Comparison of ENCODE assay signal across 9 cellular contexts in the genomic region with DNA sequence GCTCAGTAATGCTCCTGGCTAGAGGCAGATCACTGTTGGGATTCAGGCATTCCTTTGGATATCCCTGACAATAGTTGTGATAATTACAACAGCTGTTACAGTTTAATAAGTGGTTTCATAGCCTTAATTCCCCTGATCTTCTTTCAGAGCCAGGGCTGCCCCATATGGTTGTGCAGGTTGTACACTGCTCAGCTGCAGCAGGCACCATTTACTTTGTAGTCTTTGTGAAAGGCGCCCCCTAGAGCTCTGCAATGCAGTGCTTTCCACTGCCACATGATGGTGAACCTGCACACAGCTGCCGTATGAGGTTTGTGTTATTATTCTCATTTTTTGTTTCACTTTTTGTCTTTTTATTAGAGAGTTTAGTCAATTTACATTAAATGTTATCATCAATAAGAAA.
DNase-seq lines count a peak whose midpoint lies in the region; ATAC-seq, FAIRE-seq and TF ChIP-seq lines count a peak whose summit lies in the region.
"Had no signal": no experiment of that assay in that cellular context is flagged by ENCODE, and none has a peak within 500 bp of the region (broad histone marks: within the 10 kb centered on the region; RNA-seq: fewer than 3 reads in every experiment).

No MANE protein-coding gene starts in this region.

- no peaks in the 10 kb centered on the region for H3K9me2 ChIP-seq in MM.1S (replicated peaks; ENCODE audit: insufficient read depth, low read length)

- ATAC-seq in HG02610 (IDR thresholded peaks at IDR 0.05; ENCODE audit: unreplicated experiment) (peak; percentile 83), mucosa of descending colon (peak; percentile 73)

- H3K4me2 ChIP-seq in MM.1S (ENCODE audit: low read depth, low read length) (peak overlapping the region; percentile 15; the same call in 1 of the 2 replicates), astrocyte (ENCODE audit: low read length) (no peak overlapping the region)

- H3K9ac ChIP-seq in MM.1S (ENCODE audit: low read length), result no peak overlapping the region
- H3K9ac ChIP-seq in astrocyte (ENCODE audit: low read length), result no peak overlapping the region

- no peaks in the 10 kb centered on the region for H3K79me2 ChIP-seq in MM.1S (ENCODE audit: low read length)
- H3K79me2 ChIP-seq in astrocyte (ENCODE audit: insufficient read depth, low read length), result no peaks in the 10 kb centered on the region

- no peaks in the 10 kb centered on the region; the same call in 1 of the 2 replicates for H3K4me1 ChIP-seq in MM.1S (ENCODE audit: low read length)
- peaks cover 2% of the 10 kb centered on the region for H3K4me1 ChIP-seq in astrocyte (ENCODE audit: insufficient read depth, low read length)
- H3K4me1 ChIP-seq in mucosa of descending colon (ENCODE audit: low read depth), result no peaks in the 10 kb centered on the region
- no peaks in the 10 kb centered on the region for H3K4me1 ChIP-seq in small intestine (ENCODE audit: control insufficient read depth in 2 of 2, insufficient read depth in 1 of 2, low read depth in 1 of 2, low read length in 1 of 2)

- intact Hi-C loops in mucosa of descending colon (cut with DNase I, micrococcal nuclease), result loop anchor here in 1 of 2 donors (5.0 kb wide), 1 partner anchor 265 kb away; no protein-coding TSS in a partner anchor

- H3K27me3 Mint-ChIP-seq in astrocyte (ENCODE audit: low read depth, unreplicated experiment), result peaks cover 2% of the 10 kb centered on the region

- H3K4me1 Mint-ChIP-seq in astrocyte (ENCODE audit: low read depth, unreplicated experiment), result no peaks in the 10 kb centered on the region
- H3K4me1 Mint-ChIP-seq: stimulated activated naive B cell treated with anti-CD40 and anti-IgM and Interleukin-4, amounts not matched to agents 10 μg/mL and 1 μg/mL and 100 μg/mL, for 72 hours had no signal

- H3K36me3 ChIP-seq in MM.1S (replicated peaks; ENCODE audit: insufficient read depth, low read length), result no peaks in the 10 kb centered on the region
- no peaks in the 10 kb centered on the region for H3K36me3 ChIP-seq in astrocyte (ENCODE audit: insufficient read depth, low read length)
- no peaks in the 10 kb centered on the region for H3K36me3 ChIP-seq in mucosa of descending colon (ENCODE audit: low read depth)
- no peaks in the 10 kb centered on the region for H3K36me3 ChIP-seq in small intestine (ENCODE audit: control insufficient read depth in 2 of 2, insufficient read depth in 2 of 2, low read length in 2 of 2)

- TF ChIP-seq CTCF in 22Rv1 (IDR thresholded peaks at IDR 0.05), result peak; percentile 86
- TF ChIP-seq CTCF in GM12875 (IDR thresholded peaks at IDR 0.05; ENCODE audit: borderline replicate concordance, insufficient read depth, low read depth, low read length), result peak; percentile 54; the same call in 1 of the 2 replicates
- TF ChIP-seq CTCF in MM.1S (IDR thresholded peaks at IDR 0.05; ENCODE audit: low read length), result peak; percentile 95
- TF ChIP-seq CTCF in astrocyte (IDR thresholded peaks at IDR 0.05; ENCODE audit: insufficient read depth, low read depth, low read length), result peak; percentile 60
- peak; percentile 30 for TF ChIP-seq CTCF in mucosa of descending colon (IDR thresholded peaks at IDR 0.05)

- H3K9me3 Mint-ChIP-seq in astrocyte (ENCODE audit: unreplicated experiment), result no peaks in the 10 kb centered on the region

- H2AFZ ChIP-seq in MM.1S (ENCODE audit: low read length) (no peak overlapping the region), astrocyte (ENCODE audit: low read depth, low read length) (no peak overlapping the region)

- DNase-seq in MM.1S (peak; percentile 79), astrocyte (ENCODE audit: low read depth) (no peak), mucosa of descending colon (peak in 2 of 3 donors; percentile 52 to 57), small intestine (no peak)
- no peak for DNase-seq in activated CD4-positive, CD25-positive, alpha-beta regulatory T cell treated with anti-CD3 and anti-CD28 coated beads, Interleukin-2, amount 50 U/mL, for 72 hours
- DNase-seq: stimulated activated naive B cell treated with anti-CD40 and anti-IgM and Interleukin-4, amounts not matched to agents 10 μg/mL and 1 μg/mL and 100 μg/mL, for 72 hours had no signal

- H3K4me3 ChIP-seq in GM12875 (ENCODE audit: low read depth, low read length), result no peak overlapping the region
- H3K4me3 ChIP-seq in MM.1S (ENCODE audit: low read length), result no peak overlapping the region
- H3K4me3 ChIP-seq in astrocyte (ENCODE audit: insufficient read depth, low read depth, low read length), result no peak overlapping the region
- no peak overlapping the region for H3K4me3 ChIP-seq in mucosa of descending colon
- no peak overlapping the region for H3K4me3 ChIP-seq in small intestine (ENCODE audit: low read depth in 1 of 2, low read length in 2 of 2)

- peak; percentile 39 for FAIRE-seq in astrocyte (lab: Jason Lieb, UNC)
- FAIRE-seq in small intestine (lab: Jason Lieb, UNC), result no peak

- H3K4me3 Mint-ChIP-seq in astrocyte (ENCODE audit: unreplicated experiment), result no peak overlapping the region
- H3K4me3 Mint-ChIP-seq: stimulated activated naive B cell treated with anti-CD40 and anti-IgM and Interleukin-4, amounts not matched to agents 10 μg/mL and 1 μg/mL and 100 μg/mL, for 72 hours had no signal

- H3K27ac ChIP-seq in 22Rv1, result no peak overlapping the region
- no peak overlapping the region for H3K27ac ChIP-seq in MM.1S (ENCODE audit: low read length)
- H3K27ac ChIP-seq in astrocyte (ENCODE audit: low read depth, low read length), result no peak overlapping the region
- no peak overlapping the region for H3K27ac ChIP-seq in small intestine (ENCODE audit: low read depth in 1 of 2, low read length in 1 of 2)

- no peaks in the 10 kb centered on the region for H4K20me1 ChIP-seq in MM.1S (ENCODE audit: insufficient read depth, low read length)
- H4K20me1 ChIP-seq in astrocyte (ENCODE audit: insufficient read depth, low read length), result no peaks in the 10 kb centered on the region

- H3F3A ChIP-seq in MM.1S (ENCODE audit: insufficient read depth, low read length), result no peaks in the 10 kb centered on the region

- no peaks in the 10 kb centered on the region for H3K36me3 Mint-ChIP-seq in astrocyte (ENCODE audit: low read depth, unreplicated experiment)
- H3K36me3 Mint-ChIP-seq: stimulated activated naive B cell treated with anti-CD40 and anti-IgM and Interleukin-4, amounts not matched to agents 10 μg/mL and 1 μg/mL and 100 μg/mL, for 72 hours had no signal

- H3K9me3 ChIP-seq in MM.1S (replicated peaks; ENCODE audit: insufficient read depth, low read length) (no peaks in the 10 kb centered on the region), astrocyte (ENCODE audit: insufficient read depth, low read depth, low read length) (no peaks in the 10 kb centered on the region), mucosa of descending colon (no peaks in the 10 kb centered on the region), small intestine (ENCODE audit: control insufficient read depth, low read depth) (no peaks in the 10 kb centered on the region)

- no peak overlapping the region for H3K27ac Mint-ChIP-seq in astrocyte (ENCODE audit: unreplicated experiment)
- H3K27ac Mint-ChIP-seq: stimulated activated naive B cell treated with anti-CD40 and anti-IgM and Interleukin-4, amounts not matched to agents 10 μg/mL and 1 μg/mL and 100 μg/mL, for 72 hours had no signal

- 42 to 49% (median 46%) methylated on average over 2 of the region's 2 CpGs for WGBS in small intestine, 3 donors

- H3K27me3 ChIP-seq in MM.1S (replicated peaks; ENCODE audit: insufficient read depth, low read length), result no peaks in the 10 kb centered on the region
- H3K27me3 ChIP-seq in astrocyte (ENCODE audit: insufficient read depth, low read length), result peaks cover 2% of the 10 kb centered on the region
- H3K27me3 ChIP-seq in small intestine (ENCODE audit: control insufficient read depth in 2 of 2, insufficient read depth in 2 of 2, low read length in 2 of 2), result no peaks in the 10 kb centered on the region

Comparison
In these comparisons a context has a peak if more than half of its experiments do, and no peak if none do; other contexts are left out.
1. CTCF ChIP-seq: peak in every context shown above with its lines; median percentile 95 in MM.1S; 86 in 22Rv1; 60 in astrocyte; 54 in GM12875; 30 in mucosa of descending colon.
2. DNase-seq: peak in MM.1S (single experiment) and mucosa of descending colon (2 of 3); none in astrocyte (single experiment), activated CD4-positive, CD25-positive, alpha-beta regulatory T cell treated with anti-CD3 and anti-CD28 coated beads, Interleukin-2, amount 50 U/mL, for 72 hours (single experiment) and small intestine (single experiment).